19 cellular contexts compared by ENCODE assay signal in the genomic region with DNA sequence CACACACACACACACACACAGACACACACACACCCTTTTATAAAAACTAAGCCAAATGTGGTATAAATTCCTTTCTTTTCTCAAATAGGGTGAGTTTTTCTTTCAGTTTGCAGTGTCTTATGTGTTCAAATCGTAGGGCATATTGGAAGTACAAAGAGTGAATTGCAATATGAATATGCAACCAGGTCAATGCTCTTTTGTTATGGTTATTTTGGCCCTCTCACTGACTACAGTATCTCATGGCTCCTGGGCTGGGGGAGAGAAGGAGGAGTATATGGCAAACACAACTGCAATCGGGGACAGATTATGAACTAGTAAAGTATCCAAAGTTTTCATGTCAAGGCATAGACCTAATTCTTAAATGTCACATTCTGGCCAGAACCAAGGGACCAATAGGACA.
DNase-seq lines count a peak whose midpoint lies in the region; ATAC-seq, FAIRE-seq and TF ChIP-seq lines count a peak whose summit lies in the region.
"Had no signal": no experiment of that assay in that cellular context is flagged by ENCODE, and none has a peak within 500 bp of the region (broad histone marks: within the 10 kb centered on the region; RNA-seq: fewer than 3 reads in every experiment).

No MANE protein-coding gene starts in this region.

- no peak overlapping the region for H3K23ac ChIP-seq in H1 (ENCODE audit: insufficient read length)

- no peak overlapping the region for H3K18ac ChIP-seq in H1 (ENCODE audit: extremely low read depth, low read length)

- no peak for TF ChIP-seq EP300 in H1 (IDR thresholded peaks at IDR 0.05; ENCODE audit: borderline replicate concordance in 1 of 2, low read depth in 2 of 2, low read length in 2 of 2)

- peak overlapping the region; percentile 72; the same call in 1 of the 2 replicates for H2BK5ac ChIP-seq in H1 (ENCODE audit: low read depth, low read length)

- H3K23me2 ChIP-seq in H1 (ENCODE audit: low read depth, low read length) = no peaks in the 10 kb centered on the region

- no peak for ATAC-seq in GM21423 (IDR thresholded peaks at IDR 0.05; ENCODE audit: unreplicated experiment)
- ATAC-seq: K562 had no signal

- no peak overlapping the region for H2BK15ac ChIP-seq in H1 (ENCODE audit: low read length)

- no peak for TF ChIP-seq RAD21 in H1 (IDR thresholded peaks at IDR 0.05 in 1 of 2, conservative IDR thresholded peaks at IDR 0.05 in 1 of 2; ENCODE audit: low read depth in 2 of 2, low read length in 2 of 2)

- peak overlapping the region; percentile 72 for H3K27ac ChIP-seq in HUES48 (ENCODE audit: low read depth, low read length)
- H3K27ac ChIP-seq in H1 (ENCODE audit: low read depth, low read length) = peak overlapping the region; percentile 53; the same call in 1 of the 2 replicates
- peak overlapping the region; percentile 15 for H3K27ac ChIP-seq in iPS-18a (ENCODE audit: low read length)
- H3K27ac ChIP-seq in right atrium auricular region = no peak overlapping the region
- H3K27ac ChIP-seq: C4-2B, GM23248 had no signal

- no peak overlapping the region for H2BK12ac ChIP-seq in H1 (ENCODE audit: low read depth, low read length)

- no peak overlapping the region for H3K9ac ChIP-seq in HUES48 (ENCODE audit: low read depth, low read length)
- H3K9ac ChIP-seq in H1 (replicated peaks in 1 of 4; ENCODE audit: extremely low read depth in 1 of 4, low read depth in 3 of 4, low read length in 3 of 4) = no peak overlapping the region
- no peak overlapping the region for H3K9ac ChIP-seq in iPS-18a (ENCODE audit: low read length)
- H3K9ac ChIP-seq: GM23248 had no signal

- CTCF ChIA-PET in H1 (lab: Charles Lee; ENCODE audit: partially characterized antibody) = no interaction called here

- H3K4me2 ChIP-seq in H1 (ENCODE audit: insufficient read depth in 1 of 2, low read depth in 2 of 2, low read length in 2 of 2) = peak overlapping the region; percentile 25 to 55; a peak in 3 of 4 replicates

- H2BK120ac ChIP-seq in H1 (replicated peaks; ENCODE audit: low read depth, low read length) = peak overlapping the region; percentile 80

- H3K4me1 ChIP-seq in HUES48 (ENCODE audit: control insufficient read depth, insufficient read depth, low read length) (peaks cover 48% of the 10 kb centered on the region), H1 (replicated peaks in 1 of 4; ENCODE audit: control insufficient read depth in 3 of 4, insufficient read depth in 4 of 4, low read length in 3 of 4) (peaks cover 0 to 28% (median 15%) of the 10 kb centered on the region in 4 experiments; a peak in 4 of 7 replicates), iPS-18a (ENCODE audit: control insufficient read depth, low read depth, low read length) (peaks cover 39% of the 10 kb centered on the region), right atrium auricular region (no peaks in the 10 kb centered on the region)
- H3K4me1 ChIP-seq: Caco-2 had no signal

- H3K56ac ChIP-seq in H1 (replicated peaks; ENCODE audit: insufficient read length, low read depth, low read length) = peak overlapping the region; percentile 10

- H3K79me2 ChIP-seq in H1 (ENCODE audit: control insufficient read depth in 1 of 2, insufficient read depth in 2 of 2, low read length in 2 of 2) = no peaks in the 10 kb centered on the region; a peak in 1 of 4 replicates

- 35% methylated on average over 2 of the region's 2 CpGs; no CpG with 5 or more reads in 1 of the 2 experiments for WGBS in H1 (ENCODE audit: extremely low coverage in 1 of 2, insufficient coverage in 1 of 2, insufficient read length in 1 of 2, insufficient replicate concordance in 2 of 2, low coverage in 1 of 2, low lambda C conversion rate in 2 of 2, missing lambda C conversion rate in 1 of 2), 2 experiments

- H2AFZ ChIP-seq in H1 (ENCODE audit: low read length) = no peak overlapping the region
- H2AFZ ChIP-seq: GM23248 had no signal

- H3K36me3 ChIP-seq in HUES48 (ENCODE audit: control insufficient read depth, insufficient read depth, low read length) (no peaks in the 10 kb centered on the region), H1 (ENCODE audit: control insufficient read depth in 2 of 4, insufficient read depth in 4 of 4, low read length in 3 of 4) (no peaks in the 10 kb centered on the region), iPS-18a (ENCODE audit: control insufficient read depth, low read depth, low read length) (no peaks in the 10 kb centered on the region), right atrium auricular region (no peaks in the 10 kb centered on the region)

- POLR2A ChIA-PET in H1 (lab: Charles Lee; ENCODE audit: partially characterized antibody) = no interaction called here

- H4K5ac ChIP-seq in H1 (ENCODE audit: insufficient read length, low read depth, low read length) = no peak overlapping the region

- no peak overlapping the region for H4K91ac ChIP-seq in H1 (replicated peaks; ENCODE audit: insufficient read length, low read length)

- H3K79me1 ChIP-seq in H1 (ENCODE audit: low read depth, low read length) = no peaks in the 10 kb centered on the region

- H2AK5ac ChIP-seq in H1 (ENCODE audit: low read depth, low read length) = no peak overlapping the region

- H3K4me3 ChIP-seq in HUES48 (ENCODE audit: low read depth, low read length) = no peak overlapping the region
- H3K4me3 ChIP-seq in H1 (ENCODE audit: extremely low read depth in 1 of 4, insufficient read depth in 2 of 4, low read depth in 3 of 4, low read length in 4 of 4) = peak overlapping the region in 1 of 4 experiments; percentile 37; a peak in 1 of 8 replicates
- peak overlapping the region; percentile 5 for H3K4me3 ChIP-seq in iPS-18a (ENCODE audit: low read length)
- H3K4me3 ChIP-seq in right atrium auricular region = no peak overlapping the region
- H3K4me3 ChIP-seq: GM23248, K562 had no signal

- H3K27me3 ChIP-seq in HUES48 (ENCODE audit: control insufficient read depth, insufficient read depth, low read length) (no peaks in the 10 kb centered on the region), H1 (replicated peaks in 1 of 4; ENCODE audit: control insufficient read depth in 3 of 4, extremely low read depth in 1 of 4, insufficient read depth in 3 of 4, low read length in 3 of 4) (no peaks in the 10 kb centered on the region), iPS-18a (ENCODE audit: control insufficient read depth, insufficient read depth, low read length) (no peaks in the 10 kb centered on the region), right atrium auricular region (no peaks in the 10 kb centered on the region)

- H3K9me3 ChIP-seq in HUES48 (ENCODE audit: control insufficient read depth, insufficient read depth, low read length) = no peaks in the 10 kb centered on the region
- no peaks in the 10 kb centered on the region; a peak in 1 of 4 replicates for H3K9me3 ChIP-seq in H1 (ENCODE audit: insufficient read depth in 2 of 2, low read depth in 1 of 2, low read length in 1 of 2)
- H3K9me3 ChIP-seq in iPS-18a (ENCODE audit: control insufficient read depth, low read depth, low read length) = no peaks in the 10 kb centered on the region
- no peaks in the 10 kb centered on the region for H3K9me3 ChIP-seq in right atrium auricular region
- H3K9me3 ChIP-seq: Caco-2 had no signal

- no peaks in the 10 kb centered on the region for H4K20me1 ChIP-seq in H1 (replicated peaks in 1 of 2; ENCODE audit: control insufficient read depth in 1 of 2, insufficient read depth in 2 of 2, low read length in 2 of 2)

- peak overlapping the region; percentile 27; the same call in 1 of the 2 replicates for H2BK20ac ChIP-seq in H1 (ENCODE audit: low read length)

- H3K4ac ChIP-seq in H1 (replicated peaks; ENCODE audit: insufficient read length, low read depth, low read length) = peak overlapping the region; percentile 87

- no peak for TF ChIP-seq POLR2A in H1 (IDR thresholded peaks at IDR 0.05; ENCODE audit: control extremely low read depth in 1 of 2, low read depth in 2 of 2, low read length in 2 of 2)

- no peak overlapping the region for H4K8ac ChIP-seq in H1 (ENCODE audit: extremely low read depth, insufficient read depth, low read length)

- no peak for DNase-seq in H1 (ENCODE audit: low read depth in 1 of 2, low spot score in 2 of 2)
- no peak for DNase-seq in right atrium auricular region (ENCODE audit: low spot score)
- no peak for DNase-seq in NCI-H1436 treated with DMSO at 0.1 percent for 48 hours (lab: John Stamatoyannopoulos, UW)
- DNase-seq in activated naive CD4-positive, alpha-beta T cell (lab: John Stamatoyannopoulos, UW) = no peak
- DNase-seq: ACHN; AML-193; Caco-2; CD4-positive, alpha-beta T cell; GM23248; H7 had no signal

- TF ChIP-seq CTCF in H1 (IDR thresholded peaks at IDR 0.05; ENCODE audit: control extremely low read depth in 1 of 3, insufficient read depth in 1 of 3, low read depth in 1 of 3, low read length in 3 of 3) (no peak), right atrium auricular region (IDR thresholded peaks at IDR 0.05) (no peak)

- FAIRE-seq in H1 (lab: Jason Lieb, UNC) = no peak
- FAIRE-seq: A204.1, G401.6, GM12891, GM19239, K562 had no signal

- no peak overlapping the region for H3K14ac ChIP-seq in H1 (ENCODE audit: insufficient read length)

TF ChIP-seq in H1, 55 proteins besides CTCF, POLR2A, EP300 and RAD21:
- peak; percentile 88 for TF ChIP-seq POU5F1 (IDR thresholded peaks at IDR 0.05; ENCODE audit: low read depth, low read length)
- no peak for TF ChIP-seq JUND (IDR thresholded peaks at IDR 0.05; ENCODE audit: low read length)
TF ChIP-seq in H1: peak in this region for 1.

Comparison
In these comparisons a context has a peak if more than half of its experiments do, and no peak if none do; other contexts are left out.
1. H3K27ac ChIP-seq: peak in HUES48 (single experiment), H1 (single experiment) and iPS-18a (single experiment); none in right atrium auricular region (0 of 2).